Comparison of ENCODE assay signal across 13 cellular contexts in the genomic region with DNA sequence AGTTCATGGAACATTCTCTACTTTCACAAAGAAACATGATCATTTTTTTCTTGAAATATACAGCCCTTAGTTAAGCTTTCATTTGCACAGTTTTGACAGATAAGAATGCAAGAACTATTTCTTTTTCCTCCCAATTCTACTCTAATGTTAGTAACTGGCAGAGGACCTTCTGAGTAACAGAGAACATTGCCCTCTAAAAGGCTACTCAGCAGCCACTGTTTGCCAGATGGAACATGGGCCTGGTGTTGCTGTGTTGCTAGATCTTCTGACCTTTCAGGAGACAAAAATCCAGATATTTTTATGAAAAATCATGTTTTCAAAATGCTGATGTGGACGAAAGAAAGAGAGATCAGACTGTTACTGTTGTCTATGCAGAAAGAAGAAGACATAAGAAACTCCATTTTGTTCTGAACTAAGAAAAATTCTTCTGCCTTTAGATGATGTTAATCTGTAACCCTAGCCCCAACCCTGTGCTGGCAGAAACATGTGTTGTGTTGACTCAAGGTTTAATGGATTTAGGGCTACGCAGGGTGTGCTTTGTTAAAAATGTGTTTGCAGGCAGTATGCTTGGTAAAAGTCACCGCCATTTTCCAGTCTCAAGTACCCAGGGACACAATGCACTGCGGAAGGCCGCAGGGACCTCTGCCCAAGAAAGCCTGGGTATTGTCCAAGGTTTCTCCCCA. TPM values are rescaled to one million over a fixed set of nuclear protein-coding genes. Genes with fewer than 3 reads are reported as not detected.
A peak's percentile ranks its signal among the peaks of the same experiment; 100 is the strongest.
DNase-seq lines count a peak whose midpoint lies in the region; ATAC-seq and TF ChIP-seq lines count a peak whose summit lies in the region.
"Had no signal": no experiment of that assay in that cellular context is flagged by ENCODE, and none has a peak within 500 bp of the region (broad histone marks: within the 10 kb centered on the region; RNA-seq: fewer than 3 reads in every experiment).

No MANE protein-coding gene starts in this region.

- H3K4me3 Mint-ChIP-seq in T-helper 1 cell treated with Interleukin-12 subunit alpha and Interleukin-12 subunit beta and Interleukin-4 antibody, amounts not matched to agents 30 μg/mL and 1 μg/mL, for 36 hours, result peak overlapping the region; percentile 48
- H3K4me3 Mint-ChIP-seq in activated CD8-positive, alpha-beta memory T cell treated with anti-CD3 and anti-CD28 coated beads, Interleukin-2, amount 10 ng/mL, durations not matched to agents 7 days and 5 days, result no peak overlapping the region

- H3K27me3 Mint-ChIP-seq in T-helper 1 cell treated with Interleukin-12 subunit alpha and Interleukin-12 subunit beta and Interleukin-4 antibody, amounts not matched to agents 30 μg/mL and 1 μg/mL, for 36 hours (ENCODE audit: low read depth), result no peaks in the 10 kb centered on the region
- no peaks in the 10 kb centered on the region for H3K27me3 Mint-ChIP-seq in activated CD8-positive, alpha-beta memory T cell treated with anti-CD3 and anti-CD28 coated beads, Interleukin-2, amount 10 ng/mL, durations not matched to agents 7 days and 5 days

- peaks cover 26% of the 10 kb centered on the region for H3K9me3 Mint-ChIP-seq in T-helper 1 cell treated with Interleukin-12 subunit alpha and Interleukin-12 subunit beta and Interleukin-4 antibody, amounts not matched to agents 30 μg/mL and 1 μg/mL, for 36 hours
- peaks cover 14% of the 10 kb centered on the region for H3K9me3 Mint-ChIP-seq in activated CD8-positive, alpha-beta memory T cell treated with anti-CD3 and anti-CD28 coated beads, Interleukin-2, amount 10 ng/mL, durations not matched to agents 7 days and 5 days (ENCODE audit: low read depth)

- peaks cover 16% of the 10 kb centered on the region for H3F3A ChIP-seq in smooth muscle cell (ENCODE audit: low read depth)

- H3K9ac ChIP-seq in smooth muscle cell (ENCODE audit: low read depth), result peak overlapping the region; percentile 31

- no peak for DNase-seq in T-helper 1 cell
- peak; percentile 48 for DNase-seq in fibroblast of the aortic adventitia (ENCODE audit: low read depth)
- DNase-seq in smooth muscle cell (lab: John Stamatoyannopoulos, UW; ENCODE audit: unreplicated experiment), result no peak
- DNase-seq in 8988T, result no peak
- DNase-seq in activated CD8-positive, alpha-beta memory T cell treated with anti-CD3 and anti-CD28 coated beads, Interleukin-2, amount 10 ng/mL, durations not matched to agents 7 days and 5 days, result no peak
- DNase-seq: activated CD4-positive, alpha-beta T cell treated with anti-CD3 and anti-CD28 coated beads for 48 hours; NCI-H1048; retina; stimulated activated CD8-positive, alpha-beta memory T cell treated with anti-CD3 and anti-CD28 coated beads, Interleukin-4, amount 100 ng/mL, for 48 hours had no signal

- H3K36me3 ChIP-seq in smooth muscle cell (ENCODE audit: low read depth), result peaks cover 8% of the 10 kb centered on the region
- H3K36me3 ChIP-seq: Peyer's patch had no signal

- H3K79me2 ChIP-seq in smooth muscle cell (ENCODE audit: low read depth), result peaks cover 37% of the 10 kb centered on the region

- CTCF ChIA-PET in activated CD8-positive, alpha-beta memory T cell treated with anti-CD3 and anti-CD28 coated beads, Interleukin-2, amount 10 ng/mL, durations not matched to agents 7 days and 5 days (lab: Charles Lee), result interaction anchor here (2.5 kb wide), 1 partner anchor 44 kb away, joined by 6 read pairs; no protein-coding TSS in a partner anchor

- H3K27ac Mint-ChIP-seq in T-helper 1 cell treated with Interleukin-12 subunit alpha and Interleukin-12 subunit beta and Interleukin-4 antibody, amounts not matched to agents 30 μg/mL and 1 μg/mL, for 36 hours, result no peak overlapping the region
- no peak overlapping the region for H3K27ac Mint-ChIP-seq in activated CD8-positive, alpha-beta memory T cell treated with anti-CD3 and anti-CD28 coated beads, Interleukin-2, amount 10 ng/mL, durations not matched to agents 7 days and 5 days

- peak overlapping the region; percentile 93 for H3K27ac ChIP-seq in VCaP
- peak overlapping the region; percentile 94 for H3K27ac ChIP-seq in smooth muscle cell (ENCODE audit: low read depth)
- H3K27ac ChIP-seq: Peyer's patch had no signal

- no peak for ATAC-seq in HG03095 (IDR thresholded peaks at IDR 0.05; ENCODE audit: unreplicated experiment)
- ATAC-seq in activated CD8-positive, alpha-beta memory T cell treated with anti-CD3 and anti-CD28 coated beads, Interleukin-2, amount 10 ng/mL, durations not matched to agents 7 days and 5 days, result no peak

- H3K36me3 Mint-ChIP-seq in T-helper 1 cell treated with Interleukin-12 subunit alpha and Interleukin-12 subunit beta and Interleukin-4 antibody, amounts not matched to agents 30 μg/mL and 1 μg/mL, for 36 hours (ENCODE audit: low read depth), result peaks cover 46% of the 10 kb centered on the region
- H3K36me3 Mint-ChIP-seq in activated CD8-positive, alpha-beta memory T cell treated with anti-CD3 and anti-CD28 coated beads, Interleukin-2, amount 10 ng/mL, durations not matched to agents 7 days and 5 days, result peaks cover 49% of the 10 kb centered on the region

- peaks cover 12% of the 10 kb centered on the region for H4K20me1 ChIP-seq in smooth muscle cell (ENCODE audit: low read depth)

- peak overlapping the region; percentile 88 for H3K4me2 ChIP-seq in smooth muscle cell

- H3K27me3 ChIP-seq in smooth muscle cell (ENCODE audit: low read depth), result no peaks in the 10 kb centered on the region
- H3K27me3 ChIP-seq: Peyer's patch had no signal

- H3K4me1 ChIP-seq in smooth muscle cell (ENCODE audit: low read depth), result peaks cover 36% of the 10 kb centered on the region

- peaks cover 42% of the 10 kb centered on the region for H3K4me1 Mint-ChIP-seq in T-helper 1 cell treated with Interleukin-12 subunit alpha and Interleukin-12 subunit beta and Interleukin-4 antibody, amounts not matched to agents 30 μg/mL and 1 μg/mL, for 36 hours (ENCODE audit: low read depth)
- peaks cover 35% of the 10 kb centered on the region for H3K4me1 Mint-ChIP-seq in activated CD8-positive, alpha-beta memory T cell treated with anti-CD3 and anti-CD28 coated beads, Interleukin-2, amount 10 ng/mL, durations not matched to agents 7 days and 5 days

- TF ChIP-seq CTCF in VCaP (conservative IDR thresholded peaks at IDR 0.05) (no peak), fibroblast of the aortic adventitia (IDR thresholded peaks at IDR 0.05; ENCODE audit: insufficient read depth, low read length) (no peak), smooth muscle cell (IDR thresholded peaks at IDR 0.05; ENCODE audit: borderline replicate concordance, insufficient read depth, poor library complexity, severe bottlenecking) (no peak)

- 17% methylated on average over 5 of the region's 5 CpGs for WGBS in smooth muscle cell (ENCODE audit: low lambda C conversion rate)

- H3K4me3 ChIP-seq in fibroblast of the aortic adventitia (ENCODE audit: low read depth, low read length), result peak overlapping the region; percentile 49
- H3K4me3 ChIP-seq in smooth muscle cell, result peak overlapping the region; percentile 60
- H3K4me3 ChIP-seq: Peyer's patch had no signal

- no peaks in the 10 kb centered on the region for H3K9me3 ChIP-seq in smooth muscle cell (replicated peaks; ENCODE audit: low read depth)

- no peak overlapping the region for H2AFZ ChIP-seq in smooth muscle cell (ENCODE audit: low read depth)

RNA-seq across cellular contexts. Expression of a gene that starts 2.9 kb away (rescaled TPM):
- total RNA-seq in fibroblast of the aortic adventitia (ENCODE audit: low replicate concordance) (185 and 278 TPM in 2 replicates), smooth muscle cell (657 and 689 TPM in 2 replicates)
- 484 and 526 TPM in 2 replicates for polyA plus RNA-seq in smooth muscle cell
- total RNA-seq in activated CD8-positive, alpha-beta memory T cell treated with anti-CD3 and anti-CD28 coated beads, Interleukin-2, amount 10 ng/mL, durations not matched to agents 7 days and 5 days, result 100 to 1,000 TPM; 123 to 153 TPM
